Comparison of ENCODE assay signal across 18 cellular contexts in the genomic region with DNA sequence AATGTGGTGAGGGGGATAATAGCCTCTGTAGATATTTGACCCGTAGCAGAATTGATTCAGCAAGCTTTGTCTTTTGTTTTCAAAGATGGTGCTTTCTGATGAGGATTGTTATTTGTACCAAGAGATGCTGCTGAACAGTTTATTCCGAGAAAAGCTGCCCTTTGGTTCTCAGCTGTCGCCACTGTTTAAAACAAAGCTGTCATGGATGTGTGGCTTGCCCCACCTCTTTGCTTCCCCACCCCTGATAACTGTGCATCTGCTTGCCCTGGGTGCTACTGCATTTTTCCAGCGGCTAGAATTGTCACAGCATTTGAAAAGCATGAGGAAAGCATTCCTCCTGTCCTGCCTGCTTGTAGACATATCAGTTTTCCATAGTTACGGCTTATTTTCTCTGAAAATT.
DNase-seq lines count a peak whose midpoint lies in the region; ATAC-seq and TF ChIP-seq lines count a peak whose summit lies in the region.
"Had no signal": no experiment of that assay in that cellular context is flagged by ENCODE, and none has a peak within 500 bp of the region (broad histone marks: within the 10 kb centered on the region; RNA-seq: fewer than 3 reads in every experiment).

No MANE protein-coding gene starts in this region.

- no peaks in the 10 kb centered on the region for H3K4me1 Mint-ChIP-seq in progenitor cell of endocrine pancreas (ENCODE audit: low read depth)
- H3K4me1 Mint-ChIP-seq: IgD-negative memory B cell had no signal

- no peak overlapping the region for H3K27ac Mint-ChIP-seq in progenitor cell of endocrine pancreas
- H3K27ac Mint-ChIP-seq: CD4-positive, alpha-beta T cell; IgD-negative memory B cell had no signal

- peaks cover 13% of the 10 kb centered on the region for H3K9me3 Mint-ChIP-seq in progenitor cell of endocrine pancreas (ENCODE audit: low read depth)
- H3K9me3 Mint-ChIP-seq: CD4-positive, alpha-beta T cell had no signal

- peak in 4 of 10 donors; percentile 23 to 57 (median 45) for DNase-seq in dorsolateral prefrontal cortex
- peak; percentile 51 for DNase-seq in myocyte (ENCODE audit: low read depth)
- peak; percentile 59 for DNase-seq in pons (ENCODE audit: low spot score)
- no peak for DNase-seq in NCI-H1048 (lab: John Stamatoyannopoulos, UW)
- no peak for DNase-seq in progenitor cell of endocrine pancreas (ENCODE audit: low spot score, unreplicated experiment)
- DNase-seq: CD4-positive, alpha-beta T cell; COR-L47; DND-41; NCI-H1417; NCI-H1694 treated with DMSO at 0.1 percent for 48 hours; NCI-H446; NCI-H526; Peyer's patch had no signal

- H3K36me3 Mint-ChIP-seq in progenitor cell of endocrine pancreas (ENCODE audit: insufficient read depth): no peaks in the 10 kb centered on the region
- H3K36me3 Mint-ChIP-seq: IgD-negative memory B cell had no signal

- H3K27me3 Mint-ChIP-seq in progenitor cell of endocrine pancreas: no peaks in the 10 kb centered on the region
- H3K27me3 Mint-ChIP-seq: IgD-negative memory B cell had no signal

- intact Hi-C loops in dorsolateral prefrontal cortex (cut with DNase I): no loop called here

- H3K27ac ChIP-seq in dorsolateral prefrontal cortex: peak overlapping the region in 54 of 59 donors; percentile 10 to 89 (median 62)
- H3K27ac ChIP-seq: BLaER1, Peyer's patch had no signal

- no peak for TF ChIP-seq CTCF in dorsolateral prefrontal cortex (IDR thresholded peaks at IDR 0.05 in 54 of 56, conservative IDR thresholded peaks at IDR 0.05 in 2 of 56; ENCODE audit: low read depth in 1 of 56, partially characterized antibody in 56 of 56)
- TF ChIP-seq CTCF in progenitor cell of endocrine pancreas (IDR thresholded peaks at IDR 0.05; ENCODE audit: unreplicated experiment): no peak

- H3K4me3 Mint-ChIP-seq in progenitor cell of endocrine pancreas (ENCODE audit: low read depth): no peak overlapping the region
- H3K4me3 Mint-ChIP-seq: CD4-positive, alpha-beta T cell; IgD-negative memory B cell had no signal

- H3K27me3 ChIP-seq in dorsolateral prefrontal cortex: no peaks in the 10 kb centered on the region
- H3K27me3 ChIP-seq: BLaER1, Peyer's patch had no signal

- H3K4me3 ChIP-seq in dorsolateral prefrontal cortex: peak overlapping the region in 5 of 59 donors; percentile 19 to 37 (median 25)
- H3K4me3 ChIP-seq: BLaER1, GM12878, Peyer's patch had no signal

- ATAC-seq in GM19452 (IDR thresholded peaks at IDR 0.05; ENCODE audit: unreplicated experiment) (no peak), GM19467 (IDR thresholded peaks at IDR 0.05; ENCODE audit: unreplicated experiment) (no peak)
- ATAC-seq: GM12878 had no signal

Comparison
In these comparisons a context has a peak if more than half of its experiments do, and no peak if none do; other contexts are left out.
1. DNase-seq: peak in myocyte (single experiment) and pons (single experiment); none in NCI-H1048 (single experiment) and progenitor cell of endocrine pancreas (single experiment).